8 cellular contexts compared by ENCODE assay signal in genomic region chrX:154397888-154398667, GRCh38. TPM values are rescaled to one million over a fixed set of nuclear protein-coding genes. Genes with fewer than 3 reads are reported as not detected.
DNase-seq lines count a peak whose midpoint lies in the region; TF ChIP-seq lines count a peak whose summit lies in the region.

Gene RPL10 (plus strand): TSS chrX:154398377. CDS start chrX:154398520, 143 bp downstream.

- no peak for TF ChIP-seq EP300 in stomach (IDR thresholded peaks at IDR 0.05)

- in situ Hi-C loops in SK-MEL-5 (cut with HindIII; ENCODE audit: low pct_unique_long_range_greater_than_20kb, low sequenced_read_pairs) = no loop called here

- H3K27ac ChIP-seq in stomach = peak within 1 kb of the TSS; percentile 95 to 99 (median 98)

- peaks cover 4% of the 10 kb centered on the region for H3K9me3 Mint-ChIP-seq in neural crest cell

- H3K27ac Mint-ChIP-seq in neural crest cell (ENCODE audit: unreplicated experiment) = peak within 1 kb of the TSS; percentile 100

- peaks cover 19% of the 10 kb centered on the region for H3K4me1 Mint-ChIP-seq in neural crest cell

- H3K4me1 ChIP-seq in stomach = peaks cover 9 to 31% (median 25%) of the 10 kb centered on the region in 4 donors

- H3K9me3 ChIP-seq in stomach = peaks cover 0 to 11% (median 0%) of the 10 kb centered on the region in 4 donors

- WGBS in stomach, 5 donors = 0 to 40% (median 4%) methylated on average over 39 to 69 of the region's 69 CpGs

- intact Hi-C loops in stomach (cut with DNase I; ENCODE audit: low total_unique reads) = no loop called here

- peak; percentile 94 for DNase-seq in GM03348 (ENCODE audit: low spot score)
- peak; percentile 88 for DNase-seq in HFF-Myc (ENCODE audit: extremely low read depth, low read depth)
- peak; percentile 94 for DNase-seq in NAMALWA (ENCODE audit: low spot score)
- DNase-seq in SK-MEL-5 (ENCODE audit: low read depth, low spot score) = peak; percentile 95
- peak; percentile 52 to 79 (median 72) for DNase-seq in activated naive CD4-positive, alpha-beta T cell (lab: John Stamatoyannopoulos, UW)
- peak; percentile 95 to 97 for DNase-seq in foreskin fibroblast
- DNase-seq in neural crest cell (ENCODE audit: low read depth, low spot score) = peak; percentile 77
- DNase-seq in stomach = peak; percentile 94

- H3K4me3 ChIP-seq in HFF-Myc (replicated peaks; ENCODE audit: low read depth, low read length) (peak within 1 kb of the TSS; percentile 88), foreskin fibroblast (ENCODE audit: low read depth in 1 of 2, low read length in 2 of 2) (peak within 1 kb of the TSS; percentile 87 to 93), stomach (peak within 1 kb of the TSS; percentile 61 to 75 (median 69))

- peak in 2 of 4 donors; percentile 77 to 90 for TF ChIP-seq POLR2A in stomach (IDR thresholded peaks at IDR 0.05)

- H3K36me3 Mint-ChIP-seq in neural crest cell (ENCODE audit: low read depth) = peaks cover 18% of the 10 kb centered on the region

- peak within 1 kb of the TSS; percentile 96 for H3K4me3 Mint-ChIP-seq in neural crest cell

- TF ChIP-seq CTCF in HFF-Myc (IDR thresholded peaks at IDR 0.05; ENCODE audit: low read depth, low read length, missing control alignments) (no peak), foreskin fibroblast (IDR thresholded peaks at IDR 0.05; ENCODE audit: low read depth, low read length) (no peak), neural crest cell (conservative IDR thresholded peaks at IDR 0.05) (no peak), stomach (IDR thresholded peaks at IDR 0.05) (no peak)

- H3K36me3 ChIP-seq in stomach = peaks cover 17 to 29% (median 25%) of the 10 kb centered on the region in 4 donors

- H3K27me3 Mint-ChIP-seq in neural crest cell (ENCODE audit: low read depth) = peaks cover 23% of the 10 kb centered on the region

- H3K27me3 ChIP-seq in stomach = no peaks in the 10 kb centered on the region

RNA-seq across cellular contexts. Expression of gene RPL10, which starts in this region (rescaled TPM):
- total RNA-seq in SK-MEL-5 (2014; rRNA removed; shearing (Covaris generic)) = 3,421 and 3,578 TPM in 2 replicates
- 4,659 and 5,421 TPM in 2 replicates for polyA plus RNA-seq in SK-MEL-5 (2015; cell fraction: cytosol; rRNA removed)
- 1,251 and 1,421 TPM in 2 replicates for polyA plus RNA-seq in SK-MEL-5 (2015; cell fraction: nucleus; rRNA removed)
- total RNA-seq in neural crest cell = 2,853 and 2,857 TPM in 2 replicates
- 1,000 to 10,000 TPM in 4 of 5 donors, 100 to 1,000 TPM in 1; 783 to 3,421 (median 2,020) TPM for total RNA-seq in stomach
- polyA plus RNA-seq in stomach = 1,000 to 10,000 TPM; 5,802 to 8,616 (median 6,179) TPM

Comparison
In these comparisons a context has a peak if more than half of its experiments do, and no peak if none do; other contexts are left out.
1. Peak in every context shown above with its lines: DNase-seq, H3K4me3 ChIP-seq and H3K27ac ChIP-seq.